ENCODE assay signal across 1 cellular context in the genomic region with DNA sequence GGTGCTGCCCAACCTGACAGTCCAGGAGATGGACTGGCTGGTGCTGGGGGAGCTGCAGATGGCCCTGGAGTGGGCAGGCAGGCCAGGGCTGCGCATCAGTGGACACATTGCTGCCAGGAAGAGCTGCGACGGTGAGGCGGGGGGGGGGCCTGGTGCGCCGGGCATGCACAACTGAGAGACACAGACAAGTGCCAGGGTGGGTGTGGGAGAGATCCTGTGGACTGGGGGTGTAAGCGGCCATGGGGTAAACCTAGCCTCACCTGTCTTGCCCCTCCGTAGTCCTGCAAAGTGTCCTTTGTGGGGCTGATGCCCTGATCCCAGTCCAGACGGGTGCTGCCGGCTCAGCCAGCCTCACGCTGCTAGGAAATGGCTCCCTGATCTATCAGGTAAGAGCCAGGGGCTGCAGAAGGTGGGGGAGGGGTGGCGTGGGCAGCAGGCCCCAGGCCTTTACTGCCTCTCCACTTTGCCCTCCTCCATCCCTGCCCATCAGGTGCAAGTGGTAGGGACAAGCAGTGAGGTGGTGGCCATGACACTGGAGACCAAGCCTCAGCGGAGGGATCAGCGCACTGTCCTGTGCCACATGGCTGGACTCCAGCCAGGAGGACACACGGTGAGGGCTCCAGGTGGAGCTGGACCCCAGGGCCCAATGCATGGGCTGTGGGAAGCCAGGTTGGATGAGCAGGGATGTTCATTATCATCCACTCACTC.
TF ChIP-seq lines count a peak whose summit lies in the region.

No MANE protein-coding gene starts in this region.

TF ChIP-seq in K562, 482 proteins besides CTCF, POLR2A, EP300 and RAD21:
- peak; percentile 24; the same call in 1 of the 2 replicates for TF ChIP-seq NFIC (IDR thresholded peaks at IDR 0.05)
- TF ChIP-seq NFYB (IDR thresholded peaks at IDR 0.05; ENCODE audit: extremely low read depth, insufficient read length): no peak
